8 cellular contexts compared by ENCODE assay signal in the genomic region with DNA sequence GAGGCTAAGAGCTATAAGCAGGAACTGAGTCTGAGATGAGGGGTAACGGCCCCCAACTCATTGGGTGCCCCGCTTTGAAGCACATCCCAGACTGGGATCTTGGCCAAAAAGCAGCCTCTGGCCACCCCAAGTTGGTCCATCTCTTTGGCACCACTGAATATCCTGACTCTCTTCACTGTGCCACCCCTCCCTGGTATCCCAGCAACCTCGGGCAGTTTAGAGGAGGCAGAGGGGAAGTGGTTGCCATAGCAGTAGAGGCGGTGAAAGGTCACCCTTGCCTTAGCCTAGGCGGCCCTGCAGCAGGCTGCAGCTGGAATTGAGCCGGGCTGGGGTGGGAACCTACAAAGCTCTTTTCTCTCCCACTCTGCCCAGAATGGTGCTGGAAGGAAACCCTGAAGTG. TPM values are rescaled to one million over a fixed set of nuclear protein-coding genes. Genes with fewer than 3 reads are reported as not detected.
A peak's percentile ranks its signal among the peaks of the same experiment; 100 is the strongest.
DNase-seq lines count a peak whose midpoint lies in the region; ATAC-seq and TF ChIP-seq lines count a peak whose summit lies in the region.

No MANE protein-coding gene starts in this region.

- intact Hi-C loops in CD8-positive, alpha-beta T cell (cut with DNase I, micrococcal nuclease), result loop anchor here (2.0 to 5.0 kb wide), 4 partner anchors 43 to 375 kb away; a partner anchor contains a TSS

- H3K9me3 Mint-ChIP-seq in CD8-positive, alpha-beta T cell, result peaks cover 2% of the 10 kb centered on the region

- H3K36me3 Mint-ChIP-seq in CD8-positive, alpha-beta T cell, result peaks cover 10% of the 10 kb centered on the region

- CTCF ChIA-PET in CD8-positive, alpha-beta T cell (lab: Charles Lee), result interaction anchor here (2.6 to 3.7 kb wide), 2 partner anchors 12 to 28 kb away, joined by 9 to 14 read pairs; a partner anchor contains a TSS

- WGBS in gastroesophageal sphincter (ENCODE audit: low coverage in 1 of 2), 2 donors, result 43% methylated on average over 3 of the region's 6 CpGs; no CpG with 5 or more reads in 1 of the 2 donors

- ATAC-seq in CD8-positive, alpha-beta T cell, result no peak
- ATAC-seq in gastroesophageal sphincter (no peak), esophagus mucosa (no peak), HG03159 (IDR thresholded peaks at IDR 0.05; ENCODE audit: unreplicated experiment) (no peak), GM21576 (IDR thresholded peaks at IDR 0.05; ENCODE audit: unreplicated experiment) (no peak)

- no peak for TF ChIP-seq POLR2A in gastroesophageal sphincter (IDR thresholded peaks at IDR 0.05)

- POLR2A ChIA-PET in CD8-positive, alpha-beta T cell (lab: Charles Lee), result interaction anchor here (1.2 to 2.7 kb wide), 2 partner anchors 12 to 46 kb away, joined by 5 to 22 read pairs; a partner anchor contains a TSS

- peak in 2 of 7 experiments; percentile 30 to 51 for DNase-seq in CD8-positive, alpha-beta T cell
- DNase-seq in HuH-7.5 (ENCODE audit: low spot score), result peak; percentile 99

- H3K27me3 ChIP-seq in CD8-positive, alpha-beta T cell (ENCODE audit: insufficient read depth, low read length), result no peaks in the 10 kb centered on the region
- H3K27me3 ChIP-seq in gastroesophageal sphincter (no peaks in the 10 kb centered on the region), skeletal muscle satellite cell (ENCODE audit: control insufficient read depth, insufficient read depth, low read length) (peaks cover 7% of the 10 kb centered on the region)

- TF ChIP-seq EP300 in gastroesophageal sphincter (IDR thresholded peaks at IDR 0.05), result no peak

- peaks cover 20% of the 10 kb centered on the region for H3K4me1 ChIP-seq in CD8-positive, alpha-beta T cell (ENCODE audit: insufficient read depth, low read length)
- H3K4me1 ChIP-seq in gastroesophageal sphincter, result peaks cover 0 to 34% (median 15%) of the 10 kb centered on the region in 3 donors
- H3K4me1 ChIP-seq in skeletal muscle satellite cell (ENCODE audit: control insufficient read depth, insufficient read depth, low read length), result peaks cover 6% of the 10 kb centered on the region

- no peaks in the 10 kb centered on the region for H3K9me3 ChIP-seq in CD8-positive, alpha-beta T cell (ENCODE audit: low read length)
- H3K9me3 ChIP-seq in gastroesophageal sphincter (no peaks in the 10 kb centered on the region), skeletal muscle satellite cell (replicated peaks; ENCODE audit: low read length) (no peaks in the 10 kb centered on the region)

- peak overlapping the region; percentile 56 for H3K27ac ChIP-seq in CD8-positive, alpha-beta T cell (ENCODE audit: low read depth, low read length)
- H3K27ac ChIP-seq in VCaP, result peak overlapping the region; percentile 84
- peak overlapping the region in 3 of 4 donors; percentile 83 to 92 (median 85) for H3K27ac ChIP-seq in gastroesophageal sphincter

- TF ChIP-seq CTCF in CD8-positive, alpha-beta T cell (IDR thresholded peaks at IDR 0.05), result no peak
- no peak for TF ChIP-seq CTCF in VCaP (conservative IDR thresholded peaks at IDR 0.05)
- TF ChIP-seq CTCF in gastroesophageal sphincter (IDR thresholded peaks at IDR 0.05), result no peak

- no peaks in the 10 kb centered on the region for H3K36me3 ChIP-seq in CD8-positive, alpha-beta T cell (ENCODE audit: insufficient read depth, low read length)
- H3K36me3 ChIP-seq in gastroesophageal sphincter (peaks cover 0 to 38% of the 10 kb centered on the region in 2 donors), skeletal muscle satellite cell (ENCODE audit: insufficient read depth, low read length) (no peaks in the 10 kb centered on the region)

- H3K9ac ChIP-seq in skeletal muscle satellite cell (ENCODE audit: low read depth, low read length), result peak overlapping the region; percentile 67

- H3K27ac Mint-ChIP-seq in CD8-positive, alpha-beta T cell, result no peak overlapping the region

- peak overlapping the region; percentile 92 for H3K4me2 ChIP-seq in skeletal muscle satellite cell (ENCODE audit: low read length)

- peak overlapping the region; percentile 92 for H3K4me3 ChIP-seq in CD8-positive, alpha-beta T cell (ENCODE audit: low read depth, low read length)
- peak overlapping the region; percentile 79 to 91 for H3K4me3 ChIP-seq in gastroesophageal sphincter
- peak overlapping the region; percentile 77 for H3K4me3 ChIP-seq in skeletal muscle satellite cell (ENCODE audit: low read length)

- H3K4me3 Mint-ChIP-seq in CD8-positive, alpha-beta T cell, result peak overlapping the region; percentile 86

- H3K4me1 Mint-ChIP-seq in CD8-positive, alpha-beta T cell (ENCODE audit: low read depth), result peaks cover 22% of the 10 kb centered on the region

- no peaks in the 10 kb centered on the region for H3K27me3 Mint-ChIP-seq in CD8-positive, alpha-beta T cell (ENCODE audit: low read depth)

RNA-seq across cellular contexts. Expression of a gene that starts 1.1 kb away (rescaled TPM):
- 10 to 100 TPM; 12.6 to 16.8 TPM for total RNA-seq in CD8-positive, alpha-beta T cell
- total RNA-seq in gastroesophageal sphincter (10 to 100 TPM; 20.5 to 43.9 (median 29.9) TPM), esophagus mucosa (3.7 TPM)
- 5.6 and 7.0 TPM in 2 replicates for total RNA-seq in skeletal muscle satellite cell (2012; rRNA removed)

RNA-seq across cellular contexts. Expression of a gene that starts 12.5 kb away (rescaled TPM):
- 10 to 100 TPM; 13.7 to 15.6 TPM for total RNA-seq in CD8-positive, alpha-beta T cell
- total RNA-seq in gastroesophageal sphincter (10 to 100 TPM; 11.5 to 35.3 (median 22.4) TPM), esophagus mucosa (46.9 TPM)
- total RNA-seq in skeletal muscle satellite cell (2012; rRNA removed), result 40.8 and 58.1 TPM in 2 replicates

RNA-seq across cellular contexts. Expression of a gene that starts 29.1 kb away (rescaled TPM):
- 10 to 100 TPM; 19.8 to 20.6 TPM for total RNA-seq in CD8-positive, alpha-beta T cell
- total RNA-seq in gastroesophageal sphincter (10 to 100 TPM; 36.3 to 48.1 (median 45.6) TPM), esophagus mucosa (66.4 TPM)
- total RNA-seq in skeletal muscle satellite cell (2012; rRNA removed), result 45.1 and 50.0 TPM in 2 replicates

RNA-seq across cellular contexts. Expression of a gene that starts 42.7 kb away (rescaled TPM):
- total RNA-seq in CD8-positive, alpha-beta T cell, result 10 to 100 TPM; 10.8 to 13.5 TPM
- total RNA-seq in gastroesophageal sphincter (10 to 100 TPM; 49.2 to 95.1 (median 82.9) TPM), esophagus mucosa (11.8 TPM)
- 20.0 and 21.8 TPM in 2 replicates for total RNA-seq in skeletal muscle satellite cell (2012; rRNA removed)

RNA-seq across cellular contexts. Expression of a gene that starts 46.9 kb away (rescaled TPM):
- not detected for total RNA-seq in CD8-positive, alpha-beta T cell
- total RNA-seq in gastroesophageal sphincter (1 to 10 TPM in 1 of 4 donors, under 1 TPM in 2, not detected in 1; 0.27 to 2.6 (median 0.93) TPM), esophagus mucosa (not detected)
- not detected in 2 replicates for total RNA-seq in skeletal muscle satellite cell (2012; rRNA removed)
